Comparison of ENCODE assay signal across 18 cellular contexts in the genomic region with DNA sequence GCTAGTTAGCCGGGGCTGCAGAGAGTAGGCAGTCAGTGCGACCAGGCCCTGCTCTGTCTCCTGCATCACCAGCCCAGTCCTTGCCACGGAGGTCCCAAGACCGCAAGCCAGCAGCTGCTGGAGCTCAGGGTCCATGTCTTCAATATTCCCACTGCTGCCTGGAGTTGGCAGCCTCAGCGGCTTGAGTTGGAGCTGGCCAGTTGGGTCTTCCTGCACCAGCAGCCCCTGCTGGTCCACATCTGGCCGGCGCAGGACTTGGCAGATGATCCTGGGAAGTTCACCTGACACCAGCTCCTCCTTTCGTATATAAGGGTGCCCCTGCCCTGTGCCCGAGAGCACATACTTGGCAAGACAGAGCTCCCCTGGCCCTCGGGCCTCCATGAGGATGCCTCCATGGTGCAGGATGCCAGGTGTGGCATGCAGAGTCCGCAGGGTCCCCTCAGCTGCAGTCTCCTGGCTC. TPM values are rescaled to one million over a fixed set of nuclear protein-coding genes. Genes with fewer than 3 reads are reported as not detected.
A peak's percentile ranks its signal among the peaks of the same experiment; 100 is the strongest.
DNase-seq lines count a peak whose midpoint lies in the region; ATAC-seq and TF ChIP-seq lines count a peak whose summit lies in the region.
"Had no signal": no experiment of that assay in that cellular context is flagged by ENCODE, and none has a peak within 500 bp of the region (broad histone marks: within the 10 kb centered on the region; RNA-seq: fewer than 3 reads in every experiment).

No MANE protein-coding gene starts in this region.

- DNase-seq in heart left ventricle (peak in 3 of 5 donors; percentile 42 to 56 (median 44)), cardiac septum (ENCODE audit: low spot score) (no peak), islet precursor cell (peak; percentile 45), retina (peak; percentile 9), PC-9 (no peak), T-helper 1 cell (no peak)
- DNase-seq: AML-193; Calu3; CD4-positive, CD25-positive, alpha-beta regulatory T cell; DMS 273 treated with DMSO at 0.1 percent for 48 hours had no signal

- H4K20me1 ChIP-seq in PC-9 (ENCODE audit: insufficient read depth) = no peaks in the 10 kb centered on the region
- H4K20me1 ChIP-seq: BLaER1 treated with 17β-estradiol and CSF1 and Interleukin-3, amounts not matched to agents 10 nM and 100 nM had no signal

- H3K9me3 ChIP-seq in heart left ventricle (no peaks in the 10 kb centered on the region), PC-9 (ENCODE audit: insufficient read depth, low read depth) (no peaks in the 10 kb centered on the region)
- H3K9me3 ChIP-seq: BLaER1 treated with 17β-estradiol and CSF1 and Interleukin-3, amounts not matched to agents 10 nM and 100 nM had no signal

- no peak overlapping the region for H2AFZ ChIP-seq in PC-9

- ATAC-seq in heart left ventricle (no peak), GM21723 (IDR thresholded peaks at IDR 0.05; ENCODE audit: unreplicated experiment) (no peak), SK-N-SH treated with all-trans-retinoic acid at 6 μM for 48 hours (no peak)
- ATAC-seq: HCT116, HepG2 had no signal

- H3K4me1 ChIP-seq in heart left ventricle (peaks cover 0 to 87% (median 37%) of the 10 kb centered on the region in 12 donors), PC-9 (replicated peaks; ENCODE audit: insufficient read depth) (no peaks in the 10 kb centered on the region)

- peak overlapping the region in 4 of 12 donors; percentile 8 to 20 (median 14) for H3K4me3 ChIP-seq in heart left ventricle
- H3K4me3 ChIP-seq in PC-9 = no peak overlapping the region
- H3K4me3 ChIP-seq: BLaER1 treated with 17β-estradiol and CSF1 and Interleukin-3, amounts not matched to agents 10 nM and 100 nM had no signal

- H3K79me2 ChIP-seq in PC-9 (ENCODE audit: low read depth) = no peaks in the 10 kb centered on the region

- intact Hi-C loops in heart left ventricle (cut with DNase I) (loop anchor here in 8 of 10 donors (1.0 to 10.0 kb wide), 7 partner anchors 52 to 198 kb away; partner anchors contain the start of genes GORASP1 (in 1 of the 8), SLC25A38 (in 1 of the 8) and TTC21A (in 1 of the 8)), cardiac septum (cut with DNase I) (loop anchor here (5.0 kb wide), 1 partner anchor 79 kb away; the partner anchor contains the start of genes GORASP1 and TTC21A), PC-9 (cut with micrococcal nuclease; ENCODE audit: unreplicated experiment) (no loop called here)

- H3K36me3 ChIP-seq in heart left ventricle = peaks cover 0 to 54% (median 4%) of the 10 kb centered on the region in 9 donors
- no peaks in the 10 kb centered on the region for H3K36me3 ChIP-seq in PC-9 (ENCODE audit: low read depth)
- H3K36me3 ChIP-seq: BLaER1 treated with 17β-estradiol and CSF1 and Interleukin-3, amounts not matched to agents 10 nM and 100 nM had no signal

- H3K4me2 ChIP-seq in PC-9 = no peak overlapping the region

- no peaks in the 10 kb centered on the region for H3K9me2 ChIP-seq in PC-9 (ENCODE audit: insufficient read depth)

- no TSS peak for BruUV-seq in PC-9 (replicated peaks; lab: Mats Ljungman, UMichigan)

- CTCF ChIA-PET in PC-9 (lab: Charles Lee) = no interaction called here

- TF ChIP-seq CTCF in heart left ventricle (IDR thresholded peaks at IDR 0.05) (no peak), PC-9 (conservative IDR thresholded peaks at IDR 0.05) (no peak)

- POLR2A ChIA-PET in PC-9 (lab: Charles Lee; ENCODE audit: unreplicated experiment) = no interaction called here

- TF ChIP-seq POLR2A in heart left ventricle (IDR thresholded peaks at IDR 0.05) = no peak

- H3K27me3 ChIP-seq in heart left ventricle (no peaks in the 10 kb centered on the region), PC-9 (ENCODE audit: insufficient read depth, low read depth) (no peaks in the 10 kb centered on the region)
- H3K27me3 ChIP-seq: BLaER1 treated with 17β-estradiol and CSF1 and Interleukin-3, amounts not matched to agents 10 nM and 100 nM had no signal

- 22 to 59% (median 40%) methylated on average over 6 to 11 of the region's 11 CpGs for WGBS in heart left ventricle, 4 donors

- H3K27ac ChIP-seq in heart left ventricle (peak overlapping the region in 2 of 12 donors; percentile 8 to 94), PC-9 (no peak overlapping the region)
- H3K27ac ChIP-seq: 22Rv1; BLaER1 treated with 17β-estradiol and CSF1 and Interleukin-3, amounts not matched to agents 10 nM and 100 nM had no signal

- H3F3A ChIP-seq in PC-9 (ENCODE audit: insufficient read depth, low read depth) = peaks cover 4% of the 10 kb centered on the region

TF ChIP-seq in SK-N-SH treated with all-trans-retinoic acid at 6 μM for 48 hours, 23 proteins besides CTCF, POLR2A, EP300 and RAD21:
- TF ChIP-seq GLIS3 (CRISPR knock-in tag; IDR thresholded peaks at IDR 0.05) = no peak
- TF ChIP-seq CSRNP3 (CRISPR knock-in tag; IDR thresholded peaks at IDR 0.05) = no peak
- no peak for TF ChIP-seq TOX (CRISPR knock-in tag; IDR thresholded peaks at IDR 0.05; ENCODE audit: borderline replicate concordance)
- no peak for TF ChIP-seq OSR1 (CRISPR knock-in tag; IDR thresholded peaks at IDR 0.05)
- no peak for TF ChIP-seq CSDC2 (CRISPR knock-in tag; IDR thresholded peaks at IDR 0.05)
- TF ChIP-seq ESRRG (CRISPR knock-in tag; IDR thresholded peaks at IDR 0.05) = no peak
- TF ChIP-seq TCF4 (CRISPR knock-in tag; IDR thresholded peaks at IDR 0.05; ENCODE audit: borderline replicate concordance) = no peak
- TF ChIP-seq PPARA (CRISPR knock-in tag; IDR thresholded peaks at IDR 0.05; ENCODE audit: borderline replicate concordance) = no peak
- TF ChIP-seq ZFP30 (CRISPR knock-in tag; IDR thresholded peaks at IDR 0.05) = no peak
- TF ChIP-seq BACH2 (CRISPR knock-in tag; IDR thresholded peaks at IDR 0.05; ENCODE audit: borderline replicate concordance) = no peak
- no peak for TF ChIP-seq ZC3H10 (CRISPR knock-in tag; IDR thresholded peaks at IDR 0.05)
- TF ChIP-seq, protein P1, sequence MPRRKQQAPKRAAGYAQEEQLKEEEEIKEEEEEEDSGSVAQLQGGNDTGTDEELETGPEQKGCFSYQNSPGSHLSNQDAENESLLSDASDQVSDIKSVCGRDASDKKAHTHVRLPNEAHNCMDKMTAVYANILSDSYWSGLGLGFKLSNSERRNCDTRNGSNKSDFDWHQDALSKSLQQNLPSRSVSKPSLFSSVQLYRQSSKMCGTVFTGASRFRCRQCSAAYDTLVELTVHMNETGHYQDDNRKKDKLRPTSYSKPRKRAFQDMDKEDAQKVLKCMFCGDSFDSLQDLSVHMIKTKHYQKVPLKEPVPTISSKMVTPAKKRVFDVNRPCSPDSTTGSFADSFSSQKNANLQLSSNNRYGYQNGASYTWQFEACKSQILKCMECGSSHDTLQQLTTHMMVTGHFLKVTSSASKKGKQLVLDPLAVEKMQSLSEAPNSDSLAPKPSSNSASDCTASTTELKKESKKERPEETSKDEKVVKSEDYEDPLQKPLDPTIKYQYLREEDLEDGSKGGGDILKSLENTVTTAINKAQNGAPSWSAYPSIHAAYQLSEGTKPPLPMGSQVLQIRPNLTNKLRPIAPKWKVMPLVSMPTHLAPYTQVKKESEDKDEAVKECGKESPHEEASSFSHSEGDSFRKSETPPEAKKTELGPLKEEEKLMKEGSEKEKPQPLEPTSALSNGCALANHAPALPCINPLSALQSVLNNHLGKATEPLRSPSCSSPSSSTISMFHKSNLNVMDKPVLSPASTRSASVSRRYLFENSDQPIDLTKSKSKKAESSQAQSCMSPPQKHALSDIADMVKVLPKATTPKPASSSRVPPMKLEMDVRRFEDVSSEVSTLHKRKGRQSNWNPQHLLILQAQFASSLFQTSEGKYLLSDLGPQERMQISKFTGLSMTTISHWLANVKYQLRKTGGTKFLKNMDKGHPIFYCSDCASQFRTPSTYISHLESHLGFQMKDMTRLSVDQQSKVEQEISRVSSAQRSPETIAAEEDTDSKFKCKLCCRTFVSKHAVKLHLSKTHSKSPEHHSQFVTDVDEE (CRISPR knock-in tag; IDR thresholded peaks at IDR 0.05) = no peak
- no peak for TF ChIP-seq RARB (CRISPR knock-in tag; IDR thresholded peaks at IDR 0.05)
- TF ChIP-seq, protein P2, sequence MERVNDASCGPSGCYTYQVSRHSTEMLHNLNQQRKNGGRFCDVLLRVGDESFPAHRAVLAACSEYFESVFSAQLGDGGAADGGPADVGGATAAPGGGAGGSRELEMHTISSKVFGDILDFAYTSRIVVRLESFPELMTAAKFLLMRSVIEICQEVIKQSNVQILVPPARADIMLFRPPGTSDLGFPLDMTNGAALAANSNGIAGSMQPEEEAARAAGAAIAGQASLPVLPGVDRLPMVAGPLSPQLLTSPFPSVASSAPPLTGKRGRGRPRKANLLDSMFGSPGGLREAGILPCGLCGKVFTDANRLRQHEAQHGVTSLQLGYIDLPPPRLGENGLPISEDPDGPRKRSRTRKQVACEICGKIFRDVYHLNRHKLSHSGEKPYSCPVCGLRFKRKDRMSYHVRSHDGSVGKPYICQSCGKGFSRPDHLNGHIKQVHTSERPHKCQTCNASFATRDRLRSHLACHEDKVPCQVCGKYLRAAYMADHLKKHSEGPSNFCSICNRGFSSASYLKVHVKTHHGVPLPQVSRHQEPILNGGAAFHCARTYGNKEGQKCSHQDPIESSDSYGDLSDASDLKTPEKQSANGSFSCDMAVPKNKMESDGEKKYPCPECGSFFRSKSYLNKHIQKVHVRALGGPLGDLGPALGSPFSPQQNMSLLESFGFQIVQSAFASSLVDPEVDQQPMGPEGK (CRISPR knock-in tag; IDR thresholded peaks at IDR 0.05; ENCODE audit: borderline replicate concordance) = no peak
- TF ChIP-seq ZNF565 (CRISPR knock-in tag; conservative IDR thresholded peaks at IDR 0.05; ENCODE audit: low read depth) = no peak
- no peak for TF ChIP-seq SNAI2 (CRISPR knock-in tag; IDR thresholded peaks at IDR 0.05)

RNA-seq across cellular contexts. Expression of gene XIRP1, which starts 5.7 kb away (rescaled TPM):
- total RNA-seq in heart left ventricle (1,000 to 10,000 TPM in 1 of 9 donors, 100 to 1,000 TPM in 8; 293 to 1,122 (median 530) TPM), cardiac septum (1,123 TPM), PC-9 (2021) (not detected in 2 replicates)
- 100 to 1,000 TPM; 496 to 675 TPM for polyA plus RNA-seq in heart left ventricle
- total RNA-seq: Calu3; CD4-positive, CD25-positive, alpha-beta regulatory T cell; Daoy; H4; HepG2 had no signal
- polyA plus RNA-seq: CD4-positive, CD25-positive, alpha-beta regulatory T cell; HepG2 had no signal

RNA-seq across cellular contexts. Expression of gene CSRNP1, which starts 33.3 kb away (rescaled TPM):
- total RNA-seq in heart left ventricle (10 to 100 TPM in 7 of 9 donors, 1 to 10 TPM in 2; 5.3 to 27.3 (median 17.2) TPM), cardiac septum (11.5 TPM), PC-9 (2021) (9.2 and 10.3 TPM in 2 replicates)
- 10 to 100 TPM in 1 of 2 donors, 1 to 10 TPM in 1; 9.3 to 40.3 TPM for polyA plus RNA-seq in heart left ventricle

Comparison
In these comparisons a context has a peak if more than half of its experiments do, and no peak if none do; other contexts are left out.
1. DNase-seq: peak in heart left ventricle (3 of 5), islet precursor cell (single experiment) and retina (single experiment); none in cardiac septum (single experiment), PC-9 (0 of 2) and T-helper 1 cell (0 of 5).
2. RNA of gene XIRP1, which starts 5.7 kb away (total RNA-seq): 1,123 TPM in cardiac septum (single experiment) and 293 to 1,122 TPM in heart left ventricle; not detected in PC-9; every median in the first group is over 100 times any median in the second.